23 cellular contexts compared by ENCODE assay signal in genomic region chr17:28702752-28703150, GRCh38. TPM values are rescaled to one million over a fixed set of nuclear protein-coding genes. Genes with fewer than 3 reads are reported as not detected.
DNase-seq lines count a peak whose midpoint lies in the region; TF ChIP-seq lines count a peak whose summit lies in the region.
"Had no signal": no experiment of that assay in that cellular context is flagged by ENCODE, and none has a peak within 500 bp of the region (broad histone marks: within the 10 kb centered on the region; RNA-seq: fewer than 3 reads in every experiment).

No MANE protein-coding gene starts in this region.

- H3K4me3 ChIP-seq in HEK293 (ENCODE audit: low read depth, low read length) (no peak overlapping the region), neural progenitor cell (no peak overlapping the region)
- H3K4me3 ChIP-seq: SK-N-MC, upper lobe of right lung had no signal

- H3K9ac ChIP-seq in neural progenitor cell: peak overlapping the region; percentile 60
- H3K9ac ChIP-seq: KMS-11 had no signal

- no peaks in the 10 kb centered on the region for H3K27me3 Mint-ChIP-seq in activated naive CD4-positive, alpha-beta T cell treated with anti-CD3 and anti-CD28 coated beads, Interleukin-2, amount 10 ng/mL, durations not matched to agents 7 days and 5 days
- H3K27me3 Mint-ChIP-seq in activated naive CD4-positive, alpha-beta T cell treated with anti-CD3 and anti-CD28 coated beads for 36 hours (ENCODE audit: low read depth): no peaks in the 10 kb centered on the region
- no peaks in the 10 kb centered on the region for H3K27me3 Mint-ChIP-seq in chondrocyte (ENCODE audit: low read depth)
- peaks cover 8% of the 10 kb centered on the region for H3K27me3 Mint-ChIP-seq in neural progenitor cell (ENCODE audit: insufficient read depth, low read depth)
- H3K27me3 Mint-ChIP-seq: stimulated activated memory B cell treated with anti-CD40 and anti-IgM and Interleukin-4, amounts not matched to agents 10 μg/mL and 1 μg/mL and 100 μg/mL, for 72 hours had no signal

- TF ChIP-seq CTCF in HEK293 (tag by site-specific recombination; IDR thresholded peaks at IDR 0.05): no peak
- no peak for TF ChIP-seq CTCF in chondrocyte (IDR thresholded peaks at IDR 0.05)
- TF ChIP-seq CTCF in neural progenitor cell (IDR thresholded peaks at IDR 0.05): no peak

- DNase-seq in activated naive CD4-positive, alpha-beta T cell treated with anti-CD3 and anti-CD28 coated beads, Interleukin-2, amount 10 ng/mL, durations not matched to agents 7 days and 5 days: no peak
- DNase-seq in activated naive CD4-positive, alpha-beta T cell treated with anti-CD3 and anti-CD28 coated beads for 36 hours: no peak
- no peak for DNase-seq in chondrocyte (ENCODE audit: low spot score)
- DNase-seq in neural progenitor cell (ENCODE audit: low spot score): peak; percentile 43
- DNase-seq in DMS79 (lab: John Stamatoyannopoulos, UW): no peak
- DNase-seq in occipital lobe (lab: John Stamatoyannopoulos, UW): no peak
- no peak for DNase-seq in MV-4-11 (lab: John Stamatoyannopoulos, UW)
- DNase-seq: ACHN; activated CD4-positive, alpha-beta T cell treated with anti-CD3 and anti-CD28 coated beads for 48 hours; BE2C; brain microvascular endothelial cell; left cardiac atrium; mammary epithelial cell; MM.1S; NCI-H1436; NCI-H2081 treated with DMSO at 0.1 percent for 48 hours; stimulated activated CD4-positive, alpha-beta T cell treated with anti-CD3 and anti-CD28 coated beads, Interleukin-4, amount 100 ng/mL, for 24 hours; upper lobe of right lung had no signal

- H3K4me2 ChIP-seq in neural progenitor cell: peak overlapping the region; percentile 51
- H3K4me2 ChIP-seq: KMS-11 had no signal

- CTCF ChIA-PET in activated naive CD4-positive, alpha-beta T cell treated with anti-CD3 and anti-CD28 coated beads, Interleukin-2, amount 10 ng/mL, durations not matched to agents 7 days and 5 days (lab: Charles Lee): interaction anchor here (1.0 to 1.1 kb wide), 2 partner anchors 90 to 415 kb away, joined by 3 read pairs; no protein-coding TSS in a partner anchor
- CTCF ChIA-PET in activated naive CD4-positive, alpha-beta T cell treated with anti-CD3 and anti-CD28 coated beads for 36 hours (lab: Charles Lee): no interaction called here
- CTCF ChIA-PET in HEK293 (lab: Yijun Ruan, JAX): interaction anchor here (2.0 kb wide), 1 partner anchor 9 kb away, joined by 6 read pairs; the partner anchor contains the start of gene PROCA1

- peaks cover 27% of the 10 kb centered on the region for H3F3A ChIP-seq in neural progenitor cell (ENCODE audit: low read depth)

- POLR2A ChIA-PET in HEK293 (lab: Yijun Ruan, JAX): interaction anchor here (1.4 to 10.5 kb wide), 6 partner anchors 8 to 49 kb away, joined by 4 to 190 read pairs (median 6); partner anchors contain the start of genes PROCA1 and RPL23A

- H3K9me3 Mint-ChIP-seq in activated naive CD4-positive, alpha-beta T cell treated with anti-CD3 and anti-CD28 coated beads, Interleukin-2, amount 10 ng/mL, durations not matched to agents 7 days and 5 days: no peaks in the 10 kb centered on the region
- H3K9me3 Mint-ChIP-seq in activated naive CD4-positive, alpha-beta T cell treated with anti-CD3 and anti-CD28 coated beads for 36 hours: no peaks in the 10 kb centered on the region
- H3K9me3 Mint-ChIP-seq in chondrocyte (ENCODE audit: low read depth) (no peaks in the 10 kb centered on the region), neural progenitor cell (no peaks in the 10 kb centered on the region)
- H3K9me3 Mint-ChIP-seq: neural crest cell; stimulated activated memory B cell treated with anti-CD40 and anti-IgM and Interleukin-4, amounts not matched to agents 10 μg/mL and 1 μg/mL and 100 μg/mL, for 72 hours had no signal

- intact Hi-C loops in activated naive CD4-positive, alpha-beta T cell treated with anti-CD3 and anti-CD28 coated beads for 36 hours (cut with micrococcal nuclease): no loop called here

- no peaks in the 10 kb centered on the region for H3K27me3 ChIP-seq in neural progenitor cell
- H3K27me3 ChIP-seq: BE2C, brain microvascular endothelial cell, upper lobe of right lung had no signal

- H3K27ac Mint-ChIP-seq in activated naive CD4-positive, alpha-beta T cell treated with anti-CD3 and anti-CD28 coated beads, Interleukin-2, amount 10 ng/mL, durations not matched to agents 7 days and 5 days: peak overlapping the region; percentile 67
- H3K27ac Mint-ChIP-seq in activated naive CD4-positive, alpha-beta T cell treated with anti-CD3 and anti-CD28 coated beads for 36 hours: no peak overlapping the region
- H3K27ac Mint-ChIP-seq in chondrocyte (ENCODE audit: unreplicated experiment) (peak overlapping the region; percentile 62), neural progenitor cell (peak overlapping the region; percentile 57)

- H2AFZ ChIP-seq in neural progenitor cell (replicated peaks): no peak overlapping the region

- H3K9me3 ChIP-seq in HEK293 (ENCODE audit: control insufficient read depth, insufficient read depth, low read depth, low read length) (no peaks in the 10 kb centered on the region), neural progenitor cell (ENCODE audit: low read depth) (no peaks in the 10 kb centered on the region)
- H3K9me3 ChIP-seq: BE2C, upper lobe of right lung had no signal

- no peaks in the 10 kb centered on the region for H3K4me1 Mint-ChIP-seq in activated naive CD4-positive, alpha-beta T cell treated with anti-CD3 and anti-CD28 coated beads, Interleukin-2, amount 10 ng/mL, durations not matched to agents 7 days and 5 days
- no peaks in the 10 kb centered on the region for H3K4me1 Mint-ChIP-seq in activated naive CD4-positive, alpha-beta T cell treated with anti-CD3 and anti-CD28 coated beads for 36 hours (ENCODE audit: low read depth)
- no peaks in the 10 kb centered on the region for H3K4me1 Mint-ChIP-seq in chondrocyte (ENCODE audit: low read depth)
- H3K4me1 Mint-ChIP-seq in neural progenitor cell: peaks cover 32% of the 10 kb centered on the region

- H3K4me3 Mint-ChIP-seq in activated naive CD4-positive, alpha-beta T cell treated with anti-CD3 and anti-CD28 coated beads, Interleukin-2, amount 10 ng/mL, durations not matched to agents 7 days and 5 days: no peak overlapping the region
- no peak overlapping the region for H3K4me3 Mint-ChIP-seq in activated naive CD4-positive, alpha-beta T cell treated with anti-CD3 and anti-CD28 coated beads for 36 hours
- H3K4me3 Mint-ChIP-seq in chondrocyte (ENCODE audit: unreplicated experiment): no peak overlapping the region
- no peak overlapping the region for H3K4me3 Mint-ChIP-seq in neural progenitor cell
- H3K4me3 Mint-ChIP-seq: stimulated activated memory B cell treated with anti-CD40 and anti-IgM and Interleukin-4, amounts not matched to agents 10 μg/mL and 1 μg/mL and 100 μg/mL, for 72 hours had no signal

- H3K79me2 ChIP-seq in neural progenitor cell (ENCODE audit: low read depth): no peaks in the 10 kb centered on the region

- H3K36me3 ChIP-seq in HEK293 (ENCODE audit: control insufficient read depth in 2 of 2, insufficient read depth in 1 of 2, low read length in 2 of 2): peaks cover 8 to 85% of the 10 kb centered on the region in 2 experiments
- no peaks in the 10 kb centered on the region for H3K36me3 ChIP-seq in neural progenitor cell

- H3K4me1 ChIP-seq in HEK293 (ENCODE audit: control insufficient read depth, insufficient read depth, low read length) (no peaks in the 10 kb centered on the region), neural progenitor cell (peaks cover 20% of the 10 kb centered on the region)
- H3K4me1 ChIP-seq: BE2C, upper lobe of right lung had no signal

- H3K27ac ChIP-seq in HEK293 (ENCODE audit: extremely low read depth, low read depth, low read length) (peak overlapping the region; percentile 5; the same call in 1 of the 2 replicates), neural progenitor cell (peak overlapping the region; percentile 78)
- H3K27ac ChIP-seq: brain microvascular endothelial cell, KMS-11, SK-N-MC, upper lobe of right lung had no signal

- H4K20me1 ChIP-seq in neural progenitor cell (ENCODE audit: low read depth): peaks cover 40% of the 10 kb centered on the region

- H3K36me3 Mint-ChIP-seq in activated naive CD4-positive, alpha-beta T cell treated with anti-CD3 and anti-CD28 coated beads, Interleukin-2, amount 10 ng/mL, durations not matched to agents 7 days and 5 days: peaks cover 46% of the 10 kb centered on the region
- H3K36me3 Mint-ChIP-seq in activated naive CD4-positive, alpha-beta T cell treated with anti-CD3 and anti-CD28 coated beads for 36 hours (ENCODE audit: low read depth): peaks cover 28% of the 10 kb centered on the region
- H3K36me3 Mint-ChIP-seq in chondrocyte (ENCODE audit: low read depth) (peaks cover 29% of the 10 kb centered on the region), neural progenitor cell (peaks cover 24% of the 10 kb centered on the region)

TF ChIP-seq in HEK293, 187 proteins besides CTCF, POLR2A, EP300 and RAD21:
- TF ChIP-seq ZNF660 (tag by site-specific recombination; IDR thresholded peaks at IDR 0.05) (no peak), ZSCAN16 (tag by site-specific recombination; IDR thresholded peaks at IDR 0.05) (no peak), ZNF239 (tag by site-specific recombination; IDR thresholded peaks at IDR 0.05) (no peak), ZNF274 (IDR thresholded peaks at IDR 0.05; ENCODE audit: low read length) (no peak), ZNF274 (tag by site-specific recombination; IDR thresholded peaks at IDR 0.05; ENCODE audit: borderline replicate concordance) (no peak), ZNF404 (tag by site-specific recombination; IDR thresholded peaks at IDR 0.05) (no peak)

RNA-seq across cellular contexts. Expression of gene PROCA1, which starts 8.9 kb away (rescaled TPM):
- 1 to 10 TPM; 2.1 to 3.1 TPM for total RNA-seq in activated naive CD4-positive, alpha-beta T cell treated with anti-CD3 and anti-CD28 coated beads for 36 hours
- total RNA-seq in chondrocyte (1.4 to 2.3 TPM (median 2.0 TPM) in 3 replicates), neural progenitor cell (ENCODE audit: low replicate concordance) (12.5 and 32.7 TPM in 2 replicates), occipital lobe (3.3 TPM)

RNA-seq across cellular contexts. Expression of gene RAB34, which starts 14.9 kb away (rescaled TPM):
- total RNA-seq in activated naive CD4-positive, alpha-beta T cell treated with anti-CD3 and anti-CD28 coated beads for 36 hours: 10 to 100 TPM; 10.2 to 12.3 TPM
- total RNA-seq in chondrocyte (128 to 132 TPM (median 131 TPM) in 3 replicates), neural progenitor cell (ENCODE audit: low replicate concordance) (82.8 and 133 TPM in 2 replicates), occipital lobe (10.6 TPM)

RNA-seq across cellular contexts. Expression of gene RPL23A, which starts 17.0 kb away (rescaled TPM):
- total RNA-seq in activated naive CD4-positive, alpha-beta T cell treated with anti-CD3 and anti-CD28 coated beads for 36 hours: 1,000 to 10,000 TPM; 2,756 to 2,921 TPM
- total RNA-seq in chondrocyte (853 to 1,026 TPM (median 884 TPM) in 3 replicates), neural progenitor cell (ENCODE audit: low replicate concordance) (581 and 932 TPM in 2 replicates), occipital lobe (414 TPM)

RNA-seq across cellular contexts. Expression of gene TLCD1, which starts 23.3 kb away (rescaled TPM):
- 1 to 10 TPM; 4.0 to 4.6 TPM for total RNA-seq in activated naive CD4-positive, alpha-beta T cell treated with anti-CD3 and anti-CD28 coated beads for 36 hours
- total RNA-seq in chondrocyte: 12.4 to 12.9 TPM (median 12.6 TPM) in 3 replicates
- total RNA-seq in neural progenitor cell (ENCODE audit: low replicate concordance): 10.0 and 13.4 TPM in 2 replicates
- not detected for total RNA-seq in occipital lobe

RNA-seq across cellular contexts. Expression of gene NEK8, which starts 25.8 kb away (rescaled TPM):
- total RNA-seq in activated naive CD4-positive, alpha-beta T cell treated with anti-CD3 and anti-CD28 coated beads for 36 hours: 1 to 10 TPM; 3.1 to 3.2 TPM
- 5.3 to 6.1 TPM (median 5.5 TPM) in 3 replicates for total RNA-seq in chondrocyte
- total RNA-seq in neural progenitor cell (ENCODE audit: low replicate concordance): 3.7 and 9.2 TPM in 2 replicates
- 0.62 TPM for total RNA-seq in occipital lobe
